ENCODE assay signal across 1 cellular context in the genomic region with DNA sequence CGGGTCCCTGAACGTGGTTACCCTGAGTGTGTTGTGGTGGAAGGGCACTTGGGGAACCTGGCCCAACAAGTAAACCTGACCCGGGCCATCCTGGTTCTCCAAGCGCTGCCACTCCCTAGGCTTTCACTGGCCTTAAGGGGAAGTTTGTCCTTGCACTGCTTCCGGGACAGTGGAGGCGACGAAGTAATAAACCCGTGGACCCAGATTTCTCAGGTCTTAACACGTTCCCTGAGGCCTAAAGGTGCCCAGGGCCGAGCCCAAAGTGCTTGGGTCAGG.
TF ChIP-seq lines count a peak whose summit lies in the region.

No MANE protein-coding gene starts in this region.

TF ChIP-seq in K562, 482 proteins besides CTCF, POLR2A, EP300 and RAD21:
- TF ChIP-seq, protein P1, sequence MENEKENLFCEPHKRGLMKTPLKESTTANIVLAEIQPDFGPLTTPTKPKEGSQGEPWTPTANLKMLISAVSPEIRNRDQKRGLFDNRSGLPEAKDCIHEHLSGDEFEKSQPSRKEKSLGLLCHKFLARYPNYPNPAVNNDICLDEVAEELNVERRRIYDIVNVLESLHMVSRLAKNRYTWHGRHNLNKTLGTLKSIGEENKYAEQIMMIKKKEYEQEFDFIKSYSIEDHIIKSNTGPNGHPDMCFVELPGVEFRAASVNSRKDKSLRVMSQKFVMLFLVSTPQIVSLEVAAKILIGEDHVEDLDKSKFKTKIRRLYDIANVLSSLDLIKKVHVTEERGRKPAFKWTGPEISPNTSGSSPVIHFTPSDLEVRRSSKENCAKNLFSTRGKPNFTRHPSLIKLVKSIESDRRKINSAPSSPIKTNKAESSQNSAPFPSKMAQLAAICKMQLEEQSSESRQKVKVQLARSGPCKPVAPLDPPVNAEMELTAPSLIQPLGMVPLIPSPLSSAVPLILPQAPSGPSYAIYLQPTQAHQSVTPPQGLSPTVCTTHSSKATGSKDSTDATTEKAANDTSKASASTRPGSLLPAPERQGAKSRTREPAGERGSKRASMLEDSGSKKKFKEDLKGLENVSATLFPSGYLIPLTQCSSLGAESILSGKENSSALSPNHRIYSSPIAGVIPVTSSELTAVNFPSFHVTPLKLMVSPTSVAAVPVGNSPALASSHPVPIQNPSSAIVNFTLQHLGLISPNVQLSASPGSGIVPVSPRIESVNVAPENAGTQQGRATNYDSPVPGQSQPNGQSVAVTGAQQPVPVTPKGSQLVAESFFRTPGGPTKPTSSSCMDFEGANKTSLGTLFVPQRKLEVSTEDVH (IDR thresholded peaks at IDR 0.05; ENCODE audit: low read depth, partially characterized antibody): peak; percentile 47
- TF ChIP-seq NR2C1 (IDR thresholded peaks at IDR 0.05) (peak; percentile 60; the same call in 1 of the 2 replicates), NR2C1 (tag; IDR thresholded peaks at IDR 0.05) (peak; percentile 58), NCOA1 (IDR thresholded peaks at IDR 0.05; ENCODE audit: low read depth) (no peak), SMARCA4 (IDR thresholded peaks at IDR 0.05) (no peak), TAF7 (tag; IDR thresholded peaks at IDR 0.05) (peak; percentile 51), KLF1 (tag; IDR thresholded peaks at IDR 0.05) (0 out of 2 replicates have a peak, but pooled peaks have one; percentile 15), ZNF764 (CRISPR knock-in tag; IDR thresholded peaks at IDR 0.05; ENCODE audit: low read depth) (no peak), CBFB (CRISPR knock-in tag; IDR thresholded peaks at IDR 0.05) (0 out of 2 replicates have a peak, but pooled peaks have one; percentile 34), ZNF766 (CRISPR knock-in tag; conservative IDR thresholded peaks at IDR 0.05) (0 out of 2 replicates have a peak, but pooled peaks have one; percentile 28), FOXK1 (CRISPR knock-in tag; IDR thresholded peaks at IDR 0.05; ENCODE audit: borderline replicate concordance) (0 out of 2 replicates have a peak, but pooled peaks have one; percentile 83), CBFA2T2 (conservative IDR thresholded peaks at IDR 0.05) (no peak), KDM2B (CRISPR knock-in tag; IDR thresholded peaks at IDR 0.05) (no peak), SLC30A9 (CRISPR knock-in tag; IDR thresholded peaks at IDR 0.05) (no peak), NR2F6 (CRISPR knock-in tag; IDR thresholded peaks at IDR 0.05) (no peak), ZNF253 (CRISPR knock-in tag; conservative IDR thresholded peaks at IDR 0.05) (no peak), KDM5B (IDR thresholded peaks at IDR 0.05; ENCODE audit: insufficient replicate concordance, low read depth, low read length) (peak; percentile 65), ZBED1 (IDR thresholded peaks at IDR 0.05) (no peak), DIDO1 (tag; IDR thresholded peaks at IDR 0.05; ENCODE audit: low read depth) (0 out of 2 replicates have a peak, but pooled peaks have one; percentile 18), RBBP5 (IDR thresholded peaks at IDR 0.05; ENCODE audit: borderline replicate concordance, insufficient read depth, low read length, poor library complexity, severe bottlenecking) (peak; percentile 57), RBM39 (optimal IDR thresholded peaks at IDR 0.05; ENCODE audit: low read depth, low read length) (no peak), NFATC3 (IDR thresholded peaks at IDR 0.05) (no peak), CEBPG (CRISPR knock-in tag; IDR thresholded peaks at IDR 0.05) (no peak), CEBPG (tag; conservative IDR thresholded peaks at IDR 0.05 in 1 of 2, IDR thresholded peaks at IDR 0.05 in 1 of 2) (no peak), FOXK2 (conservative IDR thresholded peaks at IDR 0.05 in 1 of 2, IDR thresholded peaks at IDR 0.05 in 1 of 2; ENCODE audit: low read depth in 2 of 2) (no peak), ZFP36 (IDR thresholded peaks at IDR 0.05; ENCODE audit: low read depth, low read length, partially characterized antibody) (no peak), ZNF778 (CRISPR knock-in tag; IDR thresholded peaks at IDR 0.05) (no peak), TAF15 (IDR thresholded peaks at IDR 0.05; ENCODE audit: low read depth, low read length) (no peak), ZNF175 (CRISPR knock-in tag; IDR thresholded peaks at IDR 0.05; ENCODE audit: low read depth) (0 out of 2 replicates have a peak, but pooled peaks have one; percentile 48), TFAM (CRISPR knock-in tag; conservative IDR thresholded peaks at IDR 0.05) (no peak), PYGO2 (tag; IDR thresholded peaks at IDR 0.05) (no peak), BRF1 (IDR thresholded peaks at IDR 0.05; ENCODE audit: borderline replicate concordance, extremely low read depth, insufficient read length) (no peak), ZNF23 (CRISPR knock-in tag; IDR thresholded peaks at IDR 0.05) (0 out of 2 replicates have a peak, but pooled peaks have one; percentile 36), SREBF2 (CRISPR knock-in tag; IDR thresholded peaks at IDR 0.05) (no peak), GABPA (tag; conservative IDR thresholded peaks at IDR 0.05; ENCODE audit: low read depth) (no peak), DNMT1 (IDR thresholded peaks at IDR 0.05) (peak; percentile 83; the same call in 1 of the 2 replicates), LCOR (CRISPR knock-in tag; IDR thresholded peaks at IDR 0.05) (0 out of 2 replicates have a peak, but pooled peaks have one; percentile 17)
- TF ChIP-seq, protein P2, sequence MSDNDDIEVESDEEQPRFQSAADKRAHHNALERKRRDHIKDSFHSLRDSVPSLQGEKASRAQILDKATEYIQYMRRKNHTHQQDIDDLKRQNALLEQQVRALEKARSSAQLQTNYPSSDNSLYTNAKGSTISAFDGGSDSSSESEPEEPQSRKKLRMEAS (CRISPR knock-in tag; IDR thresholded peaks at IDR 0.05): no peak
- TF ChIP-seq, protein P3, sequence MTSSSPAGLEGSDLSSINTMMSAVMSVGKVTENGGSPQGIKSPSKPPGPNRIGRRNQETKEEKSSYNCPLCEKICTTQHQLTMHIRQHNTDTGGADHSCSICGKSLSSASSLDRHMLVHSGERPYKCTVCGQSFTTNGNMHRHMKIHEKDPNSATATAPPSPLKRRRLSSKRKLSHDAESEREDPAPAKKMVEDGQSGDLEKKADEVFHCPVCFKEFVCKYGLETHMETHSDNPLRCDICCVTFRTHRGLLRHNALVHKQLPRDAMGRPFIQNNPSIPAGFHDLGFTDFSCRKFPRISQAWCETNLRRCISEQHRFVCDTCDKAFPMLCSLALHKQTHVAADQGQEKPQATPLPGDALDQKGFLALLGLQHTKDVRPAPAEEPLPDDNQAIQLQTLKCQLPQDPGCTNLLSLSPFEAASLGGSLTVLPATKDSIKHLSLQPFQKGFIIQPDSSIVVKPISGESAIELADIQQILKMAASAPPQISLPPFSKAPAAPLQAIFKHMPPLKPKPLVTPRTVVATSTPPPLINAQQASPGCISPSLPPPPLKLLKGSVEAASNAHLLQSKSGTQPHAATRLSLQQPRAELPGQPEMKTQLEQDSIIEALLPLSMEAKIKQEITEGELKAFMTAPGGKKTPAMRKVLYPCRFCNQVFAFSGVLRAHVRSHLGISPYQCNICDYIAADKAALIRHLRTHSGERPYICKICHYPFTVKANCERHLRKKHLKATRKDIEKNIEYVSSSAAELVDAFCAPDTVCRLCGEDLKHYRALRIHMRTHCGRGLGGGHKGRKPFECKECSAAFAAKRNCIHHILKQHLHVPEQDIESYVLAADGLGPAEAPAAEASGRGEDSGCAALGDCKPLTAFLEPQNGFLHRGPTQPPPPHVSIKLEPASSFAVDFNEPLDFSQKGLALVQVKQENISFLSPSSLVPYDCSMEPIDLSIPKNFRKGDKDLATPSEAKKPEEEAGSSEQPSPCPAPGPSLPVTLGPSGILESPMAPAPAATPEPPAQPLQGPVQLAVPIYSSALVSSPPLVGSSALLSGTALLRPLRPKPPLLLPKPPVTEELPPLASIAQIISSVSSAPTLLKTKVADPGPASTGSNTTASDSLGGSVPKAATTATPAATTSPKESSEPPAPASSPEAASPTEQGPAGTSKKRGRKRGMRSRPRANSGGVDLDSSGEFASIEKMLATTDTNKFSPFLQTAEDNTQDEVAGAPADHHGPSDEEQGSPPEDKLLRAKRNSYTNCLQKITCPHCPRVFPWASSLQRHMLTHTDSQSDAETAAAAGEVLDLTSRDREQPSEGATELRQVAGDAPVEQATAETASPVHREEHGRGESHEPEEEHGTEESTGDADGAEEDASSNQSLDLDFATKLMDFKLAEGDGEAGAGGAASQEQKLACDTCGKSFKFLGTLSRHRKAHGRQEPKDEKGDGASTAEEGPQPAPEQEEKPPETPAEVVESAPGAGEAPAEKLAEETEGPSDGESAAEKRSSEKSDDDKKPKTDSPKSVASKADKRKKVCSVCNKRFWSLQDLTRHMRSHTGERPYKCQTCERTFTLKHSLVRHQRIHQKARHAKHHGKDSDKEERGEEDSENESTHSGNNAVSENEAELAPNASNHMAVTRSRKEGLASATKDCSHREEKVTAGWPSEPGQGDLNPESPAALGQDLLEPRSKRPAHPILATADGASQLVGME (CRISPR knock-in tag; IDR thresholded peaks at IDR 0.05): no peak
- TF ChIP-seq, protein P4, sequence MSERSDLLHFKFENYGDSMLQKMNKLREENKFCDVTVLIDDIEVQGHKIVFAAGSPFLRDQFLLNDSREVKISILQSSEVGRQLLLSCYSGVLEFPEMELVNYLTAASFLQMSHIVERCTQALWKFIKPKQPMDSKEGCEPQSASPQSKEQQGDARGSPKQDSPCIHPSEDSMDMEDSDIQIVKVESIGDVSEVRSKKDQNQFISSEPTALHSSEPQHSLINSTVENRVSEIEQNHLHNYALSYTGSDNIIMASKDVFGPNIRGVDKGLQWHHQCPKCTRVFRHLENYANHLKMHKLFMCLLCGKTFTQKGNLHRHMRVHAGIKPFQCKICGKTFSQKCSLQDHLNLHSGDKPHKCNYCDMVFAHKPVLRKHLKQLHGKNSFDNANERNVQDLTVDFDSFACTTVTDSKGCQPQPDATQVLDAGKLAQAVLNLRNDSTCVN (CRISPR knock-in tag; IDR thresholded peaks at IDR 0.05): no peak
- TF ChIP-seq, protein P5, sequence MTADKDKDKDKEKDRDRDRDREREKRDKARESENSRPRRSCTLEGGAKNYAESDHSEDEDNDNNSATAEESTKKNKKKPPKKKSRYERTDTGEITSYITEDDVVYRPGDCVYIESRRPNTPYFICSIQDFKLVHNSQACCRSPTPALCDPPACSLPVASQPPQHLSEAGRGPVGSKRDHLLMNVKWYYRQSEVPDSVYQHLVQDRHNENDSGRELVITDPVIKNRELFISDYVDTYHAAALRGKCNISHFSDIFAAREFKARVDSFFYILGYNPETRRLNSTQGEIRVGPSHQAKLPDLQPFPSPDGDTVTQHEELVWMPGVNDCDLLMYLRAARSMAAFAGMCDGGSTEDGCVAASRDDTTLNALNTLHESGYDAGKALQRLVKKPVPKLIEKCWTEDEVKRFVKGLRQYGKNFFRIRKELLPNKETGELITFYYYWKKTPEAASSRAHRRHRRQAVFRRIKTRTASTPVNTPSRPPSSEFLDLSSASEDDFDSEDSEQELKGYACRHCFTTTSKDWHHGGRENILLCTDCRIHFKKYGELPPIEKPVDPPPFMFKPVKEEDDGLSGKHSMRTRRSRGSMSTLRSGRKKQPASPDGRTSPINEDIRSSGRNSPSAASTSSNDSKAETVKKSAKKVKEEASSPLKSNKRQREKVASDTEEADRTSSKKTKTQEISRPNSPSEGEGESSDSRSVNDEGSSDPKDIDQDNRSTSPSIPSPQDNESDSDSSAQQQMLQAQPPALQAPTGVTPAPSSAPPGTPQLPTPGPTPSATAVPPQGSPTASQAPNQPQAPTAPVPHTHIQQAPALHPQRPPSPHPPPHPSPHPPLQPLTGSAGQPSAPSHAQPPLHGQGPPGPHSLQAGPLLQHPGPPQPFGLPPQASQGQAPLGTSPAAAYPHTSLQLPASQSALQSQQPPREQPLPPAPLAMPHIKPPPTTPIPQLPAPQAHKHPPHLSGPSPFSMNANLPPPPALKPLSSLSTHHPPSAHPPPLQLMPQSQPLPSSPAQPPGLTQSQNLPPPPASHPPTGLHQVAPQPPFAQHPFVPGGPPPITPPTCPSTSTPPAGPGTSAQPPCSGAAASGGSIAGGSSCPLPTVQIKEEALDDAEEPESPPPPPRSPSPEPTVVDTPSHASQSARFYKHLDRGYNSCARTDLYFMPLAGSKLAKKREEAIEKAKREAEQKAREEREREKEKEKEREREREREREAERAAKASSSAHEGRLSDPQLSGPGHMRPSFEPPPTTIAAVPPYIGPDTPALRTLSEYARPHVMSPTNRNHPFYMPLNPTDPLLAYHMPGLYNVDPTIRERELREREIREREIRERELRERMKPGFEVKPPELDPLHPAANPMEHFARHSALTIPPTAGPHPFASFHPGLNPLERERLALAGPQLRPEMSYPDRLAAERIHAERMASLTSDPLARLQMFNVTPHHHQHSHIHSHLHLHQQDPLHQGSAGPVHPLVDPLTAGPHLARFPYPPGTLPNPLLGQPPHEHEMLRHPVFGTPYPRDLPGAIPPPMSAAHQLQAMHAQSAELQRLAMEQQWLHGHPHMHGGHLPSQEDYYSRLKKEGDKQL (CRISPR knock-in tag; IDR thresholded peaks at IDR 0.05; ENCODE audit: borderline replicate concordance): no peak
- TF ChIP-seq, protein P6, sequence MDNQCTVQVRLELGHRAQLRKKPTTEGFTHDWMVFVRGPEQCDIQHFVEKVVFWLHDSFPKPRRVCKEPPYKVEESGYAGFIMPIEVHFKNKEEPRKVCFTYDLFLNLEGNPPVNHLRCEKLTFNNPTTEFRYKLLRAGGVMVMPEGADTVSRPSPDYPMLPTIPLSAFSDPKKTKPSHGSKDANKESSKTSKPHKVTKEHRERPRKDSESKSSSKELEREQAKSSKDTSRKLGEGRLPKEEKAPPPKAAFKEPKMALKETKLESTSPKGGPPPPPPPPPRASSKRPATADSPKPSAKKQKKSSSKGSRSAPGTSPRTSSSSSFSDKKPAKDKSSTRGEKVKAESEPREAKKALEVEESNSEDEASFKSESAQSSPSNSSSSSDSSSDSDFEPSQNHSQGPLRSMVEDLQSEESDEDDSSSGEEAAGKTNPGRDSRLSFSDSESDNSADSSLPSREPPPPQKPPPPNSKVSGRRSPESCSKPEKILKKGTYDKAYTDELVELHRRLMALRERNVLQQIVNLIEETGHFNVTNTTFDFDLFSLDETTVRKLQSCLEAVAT (IDR thresholded peaks at IDR 0.05): no peak
